26 cellular contexts compared by ENCODE assay signal in the genomic region with DNA sequence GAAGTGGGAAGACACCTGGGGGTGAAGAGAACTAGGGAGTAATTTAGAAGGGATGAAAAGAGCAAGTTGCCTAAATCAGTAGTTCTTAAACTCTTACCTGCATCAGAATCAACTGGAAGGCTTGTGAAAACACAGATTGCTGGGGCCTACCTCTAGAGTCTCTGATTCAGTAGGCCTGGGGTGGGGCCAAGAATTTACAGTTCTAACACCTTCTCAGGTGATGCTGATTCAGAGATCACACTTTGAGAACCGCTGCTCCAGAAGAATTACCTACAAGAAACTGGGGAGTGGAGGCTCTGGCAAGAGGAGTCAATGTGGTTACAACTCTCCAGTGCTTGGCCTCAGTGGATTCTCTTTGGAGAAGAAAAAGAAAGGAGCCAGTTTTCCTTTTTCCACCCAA.
"Had no signal": no experiment of that assay in that cellular context is flagged by ENCODE, and none has a peak within 500 bp of the region (broad histone marks: within the 10 kb centered on the region; RNA-seq: fewer than 3 reads in every experiment).

No MANE protein-coding gene starts in this region.

- H3K27me3 ChIP-seq: ascending aorta, esophagus squamous epithelium, gastrocnemius medialis, right atrium auricular region, spleen, transverse colon, uterus had no signal

- H3K36me3 ChIP-seq: ascending aorta, gastrocnemius medialis, spleen, uterus had no signal

- H3K4me3 ChIP-seq: ascending aorta, esophagus squamous epithelium, gastrocnemius medialis, psoas muscle, right atrium auricular region, spleen, transverse colon, uterus had no signal

- H3K36me3 Mint-ChIP-seq: activated CD8-positive, alpha-beta memory T cell treated with anti-CD3 and anti-CD28 coated beads, Interleukin-2, amount 10 ng/mL, durations not matched to agents 7 days and 5 days; activated naive CD8-positive, alpha-beta T cell treated with anti-CD3 and anti-CD28 coated beads, Interleukin-2, amount 10 ng/mL, durations not matched to agents 7 days and 5 days; brain; natural killer cell had no signal

- H3K4me1 Mint-ChIP-seq: natural killer cell had no signal

- H3K4me3 Mint-ChIP-seq: activated B cell treated with CpG ODN at 0.5 μM for 24 hours; activated CD8-positive, alpha-beta memory T cell treated with anti-CD3 and anti-CD28 coated beads, Interleukin-2, amount 10 ng/mL, durations not matched to agents 7 days and 5 days; activated CD8-positive, alpha-beta T cell treated with anti-CD3 and anti-CD28 coated beads for 36 hours; activated naive CD8-positive, alpha-beta T cell treated with anti-CD3 and anti-CD28 coated beads, Interleukin-2, amount 10 ng/mL, durations not matched to agents 7 days and 5 days; brain; effector memory CD8-positive, alpha-beta T cell; memory B cell; natural killer cell; T-helper 2 cell treated with Interferon-gamma antibody and Interleukin-4, amounts not matched to agents 5 μg/mL and 100 μg/mL, for 36 hours had no signal

- H3K27ac Mint-ChIP-seq: activated CD8-positive, alpha-beta memory T cell treated with anti-CD3 and anti-CD28 coated beads, Interleukin-2, amount 10 ng/mL, durations not matched to agents 7 days and 5 days; activated CD8-positive, alpha-beta T cell treated with anti-CD3 and anti-CD28 coated beads for 36 hours; activated naive CD8-positive, alpha-beta T cell treated with anti-CD3 and anti-CD28 coated beads, Interleukin-2, amount 10 ng/mL, durations not matched to agents 7 days and 5 days; brain; natural killer cell; T-helper 2 cell treated with Interferon-gamma antibody and Interleukin-4, amounts not matched to agents 5 μg/mL and 100 μg/mL, for 36 hours had no signal

- H3K27ac ChIP-seq: ascending aorta, esophagus squamous epithelium, gastrocnemius medialis, psoas muscle, right atrium auricular region, spleen, transverse colon, uterus had no signal

- DNase-seq: activated B cell treated with CpG ODN at 0.5 μM for 24 hours; activated CD4-positive, alpha-beta T cell treated with anti-CD3 and anti-CD28 coated beads, Interleukin-2, amount 50 U/mL, for 1 hour; activated CD8-positive, alpha-beta memory T cell treated with anti-CD3 and anti-CD28 coated beads, Interleukin-2, amount 10 ng/mL, durations not matched to agents 7 days and 5 days; activated CD8-positive, alpha-beta T cell treated with anti-CD3 and anti-CD28 coated beads for 36 hours; activated effector memory CD4-positive, alpha-beta T cell treated with Interleukin-2 at 50 U/mL for 16 hours; activated naive CD4-positive, alpha-beta T cell treated with Interleukin-2 at 50 U/mL for 16 hours; activated naive CD8-positive, alpha-beta T cell treated with anti-CD3 and anti-CD28 coated beads, Interleukin-2, amount 10 ng/mL, durations not matched to agents 7 days and 5 days; activated T-cell treated with anti-CD3 and anti-CD28 coated beads, Interleukin-2, amount 50 U/mL, for 48 hours; caudate nucleus; cortex of kidney; effector memory CD8-positive, alpha-beta T cell; esophagus squamous epithelium; gastrocnemius medialis; hippocampal formation; natural killer cell; psoas muscle; spleen; stimulated activated naive CD4-positive, alpha-beta T cell treated with Interleukin-2 at 50 U/mL for 16 hours; T-helper 1 cell; transverse colon; uterus had no signal

- H3K4me1 ChIP-seq: ascending aorta, psoas muscle, spleen, transverse colon, uterus had no signal

- H3K27me3 Mint-ChIP-seq: activated B cell treated with CpG ODN at 0.5 μM for 24 hours; activated naive CD8-positive, alpha-beta T cell treated with anti-CD3 and anti-CD28 coated beads, Interleukin-2, amount 10 ng/mL, durations not matched to agents 7 days and 5 days; brain; memory B cell had no signal

- H3K9me3 Mint-ChIP-seq: activated naive CD8-positive, alpha-beta T cell treated with anti-CD3 and anti-CD28 coated beads, Interleukin-2, amount 10 ng/mL, durations not matched to agents 7 days and 5 days; brain; natural killer cell; T-helper 2 cell treated with Interferon-gamma antibody and Interleukin-4, amounts not matched to agents 5 μg/mL and 100 μg/mL, for 36 hours had no signal

- H3K9me3 ChIP-seq: ascending aorta, esophagus squamous epithelium, gastrocnemius medialis, psoas muscle, right atrium auricular region, spleen, transverse colon, uterus had no signal
